ENCODE assay signal across 1 cellular context in genomic region chr1:226940029-226940805, GRCh38.
A peak's percentile ranks its signal among the peaks of the same experiment; 100 is the strongest.
TF ChIP-seq lines count a peak whose summit lies in the region.

Gene COQ8A (plus strand): TSS chr1:226940294. CDS start chr1:226961386, 21,092 bp downstream.

TF ChIP-seq in HEK293, 187 proteins besides CTCF, POLR2A, EP300 and RAD21 (continued from another document):
- TF ChIP-seq PRDM2 (tag by site-specific recombination; IDR thresholded peaks at IDR 0.05; ENCODE audit: borderline replicate concordance) (no peak), FEZF1 (tag by site-specific recombination; IDR thresholded peaks at IDR 0.05) (0 out of 2 replicates have a peak, but pooled peaks have one; percentile 5), ZNF211 (tag by site-specific recombination; IDR thresholded peaks at IDR 0.05; ENCODE audit: low read depth) (no peak), ZNF23 (tag by site-specific recombination; IDR thresholded peaks at IDR 0.05; ENCODE audit: borderline replicate concordance) (no peak; the same call in 1 of the 2 replicates), WT1 (tag by site-specific recombination; IDR thresholded peaks at IDR 0.05) (peak; percentile 62; the same call in 1 of the 2 replicates), ZNF311 (tag by site-specific recombination; IDR thresholded peaks at IDR 0.05; ENCODE audit: borderline replicate concordance) (no peak), ZNF561 (tag by site-specific recombination; IDR thresholded peaks at IDR 0.05; ENCODE audit: borderline replicate concordance) (peak; percentile 16; the same call in 1 of the 2 replicates), SCRT2 (tag by site-specific recombination; IDR thresholded peaks at IDR 0.05) (no peak), ZNF280C (tag by site-specific recombination; IDR thresholded peaks at IDR 0.05) (no peak), ZNF2 (tag by site-specific recombination; IDR thresholded peaks at IDR 0.05) (peak; percentile 91), BCL11B (tag by site-specific recombination; IDR thresholded peaks at IDR 0.05; ENCODE audit: low read depth) (no peak), ZNF560 (tag by site-specific recombination; IDR thresholded peaks at IDR 0.05; ENCODE audit: borderline replicate concordance) (no peak), TRIM28 (IDR thresholded peaks at IDR 0.05; ENCODE audit: borderline replicate concordance, low read length) (no peak), ZNF48 (tag by site-specific recombination; IDR thresholded peaks at IDR 0.05) (no peak), ZNF266 (tag by site-specific recombination; IDR thresholded peaks at IDR 0.05; ENCODE audit: low read depth) (no peak), ZNF133 (tag by site-specific recombination; IDR thresholded peaks at IDR 0.05) (0 out of 2 replicates have a peak, but pooled peaks have one; percentile 50), KLF1 (tag by site-specific recombination; IDR thresholded peaks at IDR 0.05) (peak; percentile 62; the same call in 1 of the 2 replicates), ZNF433 (tag by site-specific recombination; IDR thresholded peaks at IDR 0.05; ENCODE audit: low read depth) (no peak), ZNF580 (tag by site-specific recombination; IDR thresholded peaks at IDR 0.05) (peak; percentile 77; the same call in 1 of the 2 replicates), ZNF837 (tag by site-specific recombination; IDR thresholded peaks at IDR 0.05) (peak; percentile 52; the same call in 1 of the 2 replicates), ZNF558 (tag by site-specific recombination; IDR thresholded peaks at IDR 0.05) (no peak), ZNF449 (tag by site-specific recombination; IDR thresholded peaks at IDR 0.05) (no peak), ZNF747 (tag by site-specific recombination; IDR thresholded peaks at IDR 0.05) (no peak), ZNF792 (tag by site-specific recombination; IDR thresholded peaks at IDR 0.05) (no peak), ZNF785 (tag by site-specific recombination; IDR thresholded peaks at IDR 0.05) (peak; percentile 58; the same call in 1 of the 2 replicates), ZNF658 (tag by site-specific recombination; IDR thresholded peaks at IDR 0.05) (no peak), BCL11A (tag by site-specific recombination; IDR thresholded peaks at IDR 0.05; ENCODE audit: low read depth) (no peak), ZNF37A (tag by site-specific recombination; IDR thresholded peaks at IDR 0.05) (no peak), ZNF248 (tag by site-specific recombination; IDR thresholded peaks at IDR 0.05) (no peak), ZNF585B (tag by site-specific recombination; IDR thresholded peaks at IDR 0.05) (peak; percentile 14; the same call in 1 of the 2 replicates), ZSCAN5A (tag by site-specific recombination; IDR thresholded peaks at IDR 0.05) (peak; percentile 94), ZNF169 (tag by site-specific recombination; IDR thresholded peaks at IDR 0.05) (no peak), ZNF521 (tag by site-specific recombination; IDR thresholded peaks at IDR 0.05) (no peak), ZNF223 (tag by site-specific recombination; IDR thresholded peaks at IDR 0.05) (no peak), SCRT1 (tag by site-specific recombination; IDR thresholded peaks at IDR 0.05; ENCODE audit: borderline replicate concordance) (no peak), ZNF544 (tag by site-specific recombination; IDR thresholded peaks at IDR 0.05) (no peak), KLF9 (tag by site-specific recombination; IDR thresholded peaks at IDR 0.05; ENCODE audit: low read depth) (no peak; the same call in 1 of the 2 replicates), ZNF138 (tag by site-specific recombination; IDR thresholded peaks at IDR 0.05; ENCODE audit: borderline replicate concordance) (no peak), ZNF174 (tag by site-specific recombination; IDR thresholded peaks at IDR 0.05) (no peak), ZNF121 (tag by site-specific recombination; IDR thresholded peaks at IDR 0.05) (0 out of 2 replicates have a peak, but pooled peaks have one; percentile 12), REPIN1 (tag by site-specific recombination; IDR thresholded peaks at IDR 0.05; ENCODE audit: low read depth) (peak; percentile 76; the same call in 1 of the 2 replicates), ZNF704 (tag by site-specific recombination; IDR thresholded peaks at IDR 0.05) (no peak)
- TF ChIP-seq, protein P1, sequence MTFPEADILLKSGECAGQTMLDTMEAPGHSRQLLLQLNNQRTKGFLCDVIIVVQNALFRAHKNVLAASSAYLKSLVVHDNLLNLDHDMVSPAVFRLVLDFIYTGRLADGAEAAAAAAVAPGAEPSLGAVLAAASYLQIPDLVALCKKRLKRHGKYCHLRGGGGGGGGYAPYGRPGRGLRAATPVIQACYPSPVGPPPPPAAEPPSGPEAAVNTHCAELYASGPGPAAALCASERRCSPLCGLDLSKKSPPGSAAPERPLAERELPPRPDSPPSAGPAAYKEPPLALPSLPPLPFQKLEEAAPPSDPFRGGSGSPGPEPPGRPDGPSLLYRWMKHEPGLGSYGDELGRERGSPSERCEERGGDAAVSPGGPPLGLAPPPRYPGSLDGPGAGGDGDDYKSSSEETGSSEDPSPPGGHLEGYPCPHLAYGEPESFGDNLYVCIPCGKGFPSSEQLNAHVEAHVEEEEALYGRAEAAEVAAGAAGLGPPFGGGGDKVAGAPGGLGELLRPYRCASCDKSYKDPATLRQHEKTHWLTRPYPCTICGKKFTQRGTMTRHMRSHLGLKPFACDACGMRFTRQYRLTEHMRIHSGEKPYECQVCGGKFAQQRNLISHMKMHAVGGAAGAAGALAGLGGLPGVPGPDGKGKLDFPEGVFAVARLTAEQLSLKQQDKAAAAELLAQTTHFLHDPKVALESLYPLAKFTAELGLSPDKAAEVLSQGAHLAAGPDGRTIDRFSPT (tag by site-specific recombination; IDR thresholded peaks at IDR 0.05), result peak; percentile 79
- TF ChIP-seq, protein P2, sequence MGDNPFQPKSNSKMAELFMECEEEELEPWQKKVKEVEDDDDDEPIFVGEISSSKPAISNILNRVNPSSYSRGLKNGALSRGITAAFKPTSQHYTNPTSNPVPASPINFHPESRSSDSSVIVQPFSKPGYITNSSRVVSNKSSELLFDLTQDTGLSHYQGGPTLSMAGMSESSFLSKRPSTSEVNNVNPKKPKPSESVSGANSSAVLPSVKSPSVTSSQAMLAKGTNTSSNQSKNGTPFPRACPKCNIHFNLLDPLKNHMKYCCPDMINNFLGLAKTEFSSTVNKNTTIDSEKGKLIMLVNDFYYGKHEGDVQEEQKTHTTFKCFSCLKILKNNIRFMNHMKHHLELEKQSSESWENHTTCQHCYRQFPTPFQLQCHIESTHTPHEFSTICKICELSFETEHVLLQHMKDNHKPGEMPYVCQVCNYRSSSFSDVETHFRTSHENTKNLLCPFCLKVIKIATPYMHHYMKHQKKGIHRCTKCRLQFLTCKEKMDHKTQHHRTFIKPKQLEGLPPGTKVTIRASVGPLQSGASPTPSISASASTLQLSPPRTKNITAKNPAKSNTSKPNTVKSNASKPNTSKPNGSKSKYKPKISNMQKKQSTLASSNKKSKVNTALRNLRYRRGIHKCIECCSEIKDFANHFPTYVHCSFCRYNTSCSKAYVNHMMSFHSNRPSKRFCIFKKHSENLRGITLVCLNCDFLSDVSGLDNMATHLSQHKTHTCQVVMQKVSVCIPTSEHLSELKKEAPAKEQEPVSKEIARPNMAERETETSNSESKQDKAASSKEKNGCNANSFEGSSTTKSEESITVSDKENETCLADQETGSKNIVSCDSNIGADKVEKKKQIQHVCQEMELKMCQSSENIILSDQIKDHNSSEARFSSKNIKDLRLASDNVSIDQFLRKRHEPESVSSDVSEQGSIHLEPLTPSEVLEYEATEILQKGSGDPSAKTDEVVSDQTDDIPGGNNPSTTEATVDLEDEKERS (tag by site-specific recombination; IDR thresholded peaks at IDR 0.05), result no peak
